In genomic region chr4:16569790-16570189, GRCh38 we compare ENCODE assay signal across 23 cellular contexts.
DNase-seq lines count a peak whose midpoint lies in the region; ATAC-seq and TF ChIP-seq lines count a peak whose summit lies in the region.
"Had no signal": no experiment of that assay in that cellular context is flagged by ENCODE, and none has a peak within 500 bp of the region (broad histone marks: within the 10 kb centered on the region; RNA-seq: fewer than 3 reads in every experiment).

No MANE protein-coding gene starts in this region.

- H3K4ac ChIP-seq in trophoblast cell (ENCODE audit: low read depth, low read length) = no peak overlapping the region

- H3K4me3 ChIP-seq in lung (no peak overlapping the region), trophoblast cell (ENCODE audit: low read depth, low read length) (no peak overlapping the region)
- no peak overlapping the region for H3K4me3 ChIP-seq in effector memory CD4-positive, alpha-beta T cell (ENCODE audit: insufficient read depth, low read depth, low read length, poor library complexity, severe bottlenecking)
- H3K4me3 ChIP-seq: BLaER1, GM12878 had no signal

- ATAC-seq in lung (ENCODE audit: insufficient read depth, low FRiP score) (peak; percentile 25), left cardiac atrium (no peak)
- ATAC-seq: GM12878 had no signal

- H3K14ac ChIP-seq in trophoblast cell (ENCODE audit: low read length) = no peak overlapping the region

- no peaks in the 10 kb centered on the region for H3K79me2 ChIP-seq in trophoblast cell (ENCODE audit: control insufficient read depth, insufficient read depth, low read length, poor library complexity)

- no peaks in the 10 kb centered on the region for H3K79me1 ChIP-seq in trophoblast cell (ENCODE audit: low read length)

- H4K8ac ChIP-seq in trophoblast cell (ENCODE audit: low read depth, low read length) = no peak overlapping the region

- no peak overlapping the region for H3K23ac ChIP-seq in trophoblast cell (ENCODE audit: low read length)

- H3K4me2 ChIP-seq in trophoblast cell (ENCODE audit: low read length) = no peak overlapping the region
- H3K4me2 ChIP-seq: BLaER1 had no signal

- H3K4me1 ChIP-seq in lung (ENCODE audit: control insufficient read depth in 2 of 2, insufficient read depth in 2 of 2, low read length in 2 of 2) (peaks cover 0 to 5% of the 10 kb centered on the region in 2 donors), trophoblast cell (ENCODE audit: control insufficient read depth in 1 of 2, insufficient read depth in 2 of 2, low read length in 2 of 2) (no peaks in the 10 kb centered on the region)
- no peaks in the 10 kb centered on the region for H3K4me1 ChIP-seq in effector memory CD4-positive, alpha-beta T cell (ENCODE audit: control insufficient read depth, insufficient read depth, low read length, poor library complexity, severe bottlenecking)
- H3K4me1 ChIP-seq: BLaER1 had no signal

- TF ChIP-seq CTCF in lung (IDR thresholded peaks at IDR 0.05; ENCODE audit: control extremely low read depth, extremely low read depth) = no peak

- peaks cover 0 to 2% of the 10 kb centered on the region in 2 donors for H3K36me3 ChIP-seq in lung (ENCODE audit: control insufficient read depth in 2 of 2, insufficient read depth in 2 of 2, low read length in 2 of 2)
- no peaks in the 10 kb centered on the region for H3K36me3 ChIP-seq in effector memory CD4-positive, alpha-beta T cell (ENCODE audit: control insufficient read depth, insufficient read depth, low read length)
- no peaks in the 10 kb centered on the region for H3K36me3 ChIP-seq in trophoblast cell (ENCODE audit: control insufficient read depth in 1 of 2, insufficient read depth in 2 of 2, low read length in 2 of 2)
- H3K36me3 ChIP-seq: BE2C, BLaER1 had no signal

- no peaks in the 10 kb centered on the region for H3K9me3 ChIP-seq in lung (ENCODE audit: control insufficient read depth in 2 of 2, insufficient read depth in 1 of 2, low read length in 1 of 2)
- no peaks in the 10 kb centered on the region for H3K9me3 ChIP-seq in effector memory CD4-positive, alpha-beta T cell (ENCODE audit: control insufficient read depth, low read length)
- H3K9me3 ChIP-seq in trophoblast cell (ENCODE audit: insufficient read depth, low read depth, low read length) = no peaks in the 10 kb centered on the region
- H3K9me3 ChIP-seq: BE2C, BLaER1 had no signal

- H2AFZ ChIP-seq in trophoblast cell (ENCODE audit: insufficient read depth, low read length, poor library complexity) = no peak overlapping the region

- H3K9ac ChIP-seq in trophoblast cell (ENCODE audit: low read length) = no peak overlapping the region
- H3K9ac ChIP-seq: BLaER1 had no signal

- H3K27ac ChIP-seq in lung (ENCODE audit: low read depth in 1 of 2, low read length in 1 of 2) = no peak overlapping the region
- no peak overlapping the region for H3K27ac ChIP-seq in effector memory CD4-positive, alpha-beta T cell (ENCODE audit: insufficient read depth, low read length, poor library complexity, severe bottlenecking)
- H3K27ac ChIP-seq in trophoblast cell (ENCODE audit: low read depth, low read length) = no peak overlapping the region
- H3K27ac ChIP-seq: BLaER1 had no signal

- H4K12ac ChIP-seq in trophoblast cell (ENCODE audit: low read depth, low read length) = no peak overlapping the region

- intact Hi-C loops in left cardiac atrium (cut with DNase I) = loop anchor here in 1 of 2 donors (5.0 kb wide), 1 partner anchor 37 kb away; no protein-coding TSS in a partner anchor

- peak; percentile 2 for DNase-seq in DMS79 (lab: John Stamatoyannopoulos, UW)
- DNase-seq in DMS79 treated with DMSO at 0.1 percent for 48 hours (lab: John Stamatoyannopoulos, UW) = no peak
- DNase-seq in NCI-H187 (lab: John Stamatoyannopoulos, UW) = peak; percentile 11 to 22
- peak; percentile 79 for DNase-seq in NCI-H187 treated with DMSO at 0.1 percent for 48 hours (lab: John Stamatoyannopoulos, UW)
- no peak for DNase-seq in lung (ENCODE audit: low spot score)
- DNase-seq in effector memory CD4-positive, alpha-beta T cell = no peak
- DNase-seq in left cardiac atrium = no peak
- no peak for DNase-seq in trophoblast cell
- DNase-seq: 8988T; ACHN; BE2C; C1 segment of cervical spinal cord; CD4-positive, alpha-beta memory T cell; CD4-positive, CD25-positive, alpha-beta regulatory T cell; CD8-positive, alpha-beta memory T cell; COR-L47; DMS 273 treated with DMSO at 0.1 percent for 48 hours; DMS153; DND-41; EL; GDM1 had no signal

- WGBS in lung, 2 donors = 74 to 81% methylated on average over 2 of the region's 2 CpGs
- no CpG with 5 or more reads among the region's 2 CpGs for WGBS in trophoblast cell (ENCODE audit: extremely low coverage, insufficient coverage, insufficient read length)

- H3K27me3 ChIP-seq in lung (ENCODE audit: control insufficient read depth, insufficient read depth) (no peaks in the 10 kb centered on the region), trophoblast cell (ENCODE audit: insufficient read depth, low read length) (no peaks in the 10 kb centered on the region)
- H3K27me3 ChIP-seq in effector memory CD4-positive, alpha-beta T cell (replicated peaks; ENCODE audit: control insufficient read depth, insufficient read depth, low read length, poor library complexity, severe bottlenecking) = no peaks in the 10 kb centered on the region
- H3K27me3 ChIP-seq: BE2C, BLaER1 had no signal

- no peak overlapping the region for H2BK120ac ChIP-seq in trophoblast cell (ENCODE audit: insufficient read depth, low read length, poor library complexity)

- no peak overlapping the region for H4K91ac ChIP-seq in trophoblast cell (ENCODE audit: low read depth, low read length)

- no peak overlapping the region for H3K18ac ChIP-seq in trophoblast cell (ENCODE audit: low read length)

- H2AK5ac ChIP-seq in trophoblast cell (ENCODE audit: low read length) = no peak overlapping the region

- no peak overlapping the region for H2BK12ac ChIP-seq in trophoblast cell (ENCODE audit: low read length)

- H2BK5ac ChIP-seq in trophoblast cell (ENCODE audit: low read depth, low read length, poor library complexity) = no peak overlapping the region

Comparison
In these comparisons a context has a peak if more than half of its experiments do, and no peak if none do; other contexts are left out.
1. DNase-seq: peak in DMS79 (single experiment), NCI-H187 (2 of 2) and NCI-H187 treated with DMSO at 0.1 percent for 48 hours (single experiment); none in DMS79 treated with DMSO at 0.1 percent for 48 hours (single experiment), lung (single experiment), effector memory CD4-positive, alpha-beta T cell (0 of 3), left cardiac atrium (single experiment) and trophoblast cell (0 of 2).